ENCODE assay signal across 8 cellular contexts in the genomic region with DNA sequence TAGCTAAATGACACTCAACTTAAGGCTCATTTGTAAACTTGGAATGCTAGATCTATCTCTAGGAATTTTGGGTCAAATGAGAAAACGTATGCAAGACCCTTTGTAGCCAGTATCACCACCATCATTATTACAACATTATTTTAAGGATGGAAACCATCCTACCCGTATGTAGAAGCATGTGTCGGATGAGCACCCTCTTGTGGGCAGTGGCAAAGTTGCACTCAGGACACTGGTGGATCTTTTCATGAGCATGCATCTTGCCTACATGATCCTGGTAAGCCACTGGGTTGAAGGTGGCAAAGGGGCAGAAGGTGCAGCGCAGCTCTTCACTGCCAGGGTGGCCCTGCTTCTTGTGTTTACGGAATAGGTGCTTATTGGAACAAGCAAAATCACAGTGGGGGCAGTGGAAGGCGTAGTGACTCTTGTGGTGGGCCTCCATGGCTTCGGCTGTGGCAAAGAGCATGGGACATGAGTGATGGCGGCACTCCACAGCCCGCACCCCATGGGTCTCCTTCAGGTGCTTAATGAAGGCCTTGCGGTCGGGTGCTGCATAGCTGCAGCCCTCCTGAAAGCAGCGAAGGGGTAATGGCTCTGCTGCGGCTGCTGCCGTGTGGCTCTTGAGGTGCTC. TPM values are rescaled to one million over a fixed set of nuclear protein-coding genes. Genes with fewer than 3 reads are reported as not detected.
DNase-seq lines count a peak whose midpoint lies in the region; ATAC-seq and TF ChIP-seq lines count a peak whose summit lies in the region.

No MANE protein-coding gene starts in this region.

- TF ChIP-seq POLR2A in sigmoid colon (IDR thresholded peaks at IDR 0.05) = no peak

- no peak for TF ChIP-seq EP300 in sigmoid colon (IDR thresholded peaks at IDR 0.05)

- no peaks in the 10 kb centered on the region for H3K9me3 ChIP-seq in right cardiac atrium (ENCODE audit: control insufficient read depth, low read length)
- H3K9me3 ChIP-seq in sigmoid colon = no peaks in the 10 kb centered on the region

- H3K4me3 ChIP-seq in Jurkat, Clone E6-1 (ENCODE audit: low read length) = no peak overlapping the region
- no peak overlapping the region for H3K4me3 ChIP-seq in right cardiac atrium (ENCODE audit: low read length)
- H3K4me3 ChIP-seq in sigmoid colon = no peak overlapping the region

- H3K4me1 ChIP-seq in right cardiac atrium (ENCODE audit: control insufficient read depth, insufficient read depth, low read length) (no peaks in the 10 kb centered on the region), sigmoid colon (no peaks in the 10 kb centered on the region)

- DNase-seq in NCI-H146 (lab: John Stamatoyannopoulos, UW) (peak; percentile 20), NCI-H146 treated with DMSO at 0.1 percent for 48 hours (lab: John Stamatoyannopoulos, UW; ENCODE audit: unreplicated experiment) (no peak), SKM-1 treated with dmso at 0.1 percent for 144 hours (lab: John Stamatoyannopoulos, UW; ENCODE audit: unreplicated experiment) (peak; percentile 39), anterior cingulate cortex (lab: John Stamatoyannopoulos, UW) (peak in 37 of 58 donors; percentile 1 to 57 (median 13)), right cardiac atrium (peak; percentile 33 to 79 (median 64)), sigmoid colon (no peak)
- peak; percentile 58 for DNase-seq in Jurkat, Clone E6-1 (ENCODE audit: low read depth, low spot score)

- peak; percentile 48 to 83 (median 76) for TF ChIP-seq CTCF in sigmoid colon (IDR thresholded peaks at IDR 0.05)

- no peak overlapping the region for H3K27ac ChIP-seq in right cardiac atrium (ENCODE audit: low read length)
- no peak overlapping the region for H3K27ac ChIP-seq in sigmoid colon

- ATAC-seq in right cardiac atrium (peak; percentile 61 to 71), HG03135 (IDR thresholded peaks at IDR 0.05; ENCODE audit: unreplicated experiment) (no peak)

- H3K36me3 ChIP-seq in sigmoid colon = peaks cover 54 to 97% (median 64%) of the 10 kb centered on the region in 4 donors

- H3K27me3 ChIP-seq in right cardiac atrium (ENCODE audit: control insufficient read depth, insufficient read depth) = no peaks in the 10 kb centered on the region
- no peaks in the 10 kb centered on the region for H3K27me3 ChIP-seq in sigmoid colon

- WGBS in right cardiac atrium = 72% methylated on average over 14 of the region's 14 CpGs
- 75 to 79% methylated on average over 14 of the region's 14 CpGs for WGBS in sigmoid colon, 2 donors

- intact Hi-C loops in right cardiac atrium (cut with DNase I) = loop anchor here in 1 of 4 donors (5.0 to 10.0 kb wide), 2 partner anchors 234 to 356 kb away; a partner anchor contains a TSS
- intact Hi-C loops in sigmoid colon (cut with DNase I) = loop anchor here (5.0 to 10.0 kb wide), 2 partner anchors 81 to 354 kb away; a partner anchor contains a TSS

RNA-seq across cellular contexts. Expression of a gene that starts 10.8 kb away (rescaled TPM):
- polyA plus RNA-seq in Jurkat, Clone E6-1 (2012; ENCODE audit: insufficient read depth, insufficient read length) = 30.5 TPM
- 10 to 100 TPM; 14.4 to 17.1 (median 15.3) TPM for total RNA-seq in right cardiac atrium
- 7.9 TPM for polyA plus RNA-seq in right cardiac atrium
- total RNA-seq in sigmoid colon = 10 to 100 TPM; 14.6 to 24.4 (median 19.5) TPM
- 10 to 100 TPM in 1 of 3 donors, 1 to 10 TPM in 2; 1.6 to 10.2 (median 4.8) TPM for polyA plus RNA-seq in sigmoid colon

RNA-seq across cellular contexts. Expression of a gene that starts 10.9 kb away (rescaled TPM):
- 128 TPM for polyA plus RNA-seq in Jurkat, Clone E6-1 (2012; ENCODE audit: insufficient read depth, insufficient read length)
- total RNA-seq in right cardiac atrium = 10 to 100 TPM; 29.2 to 46.1 (median 32.7) TPM
- 32.8 TPM for polyA plus RNA-seq in right cardiac atrium
- total RNA-seq in sigmoid colon = 10 to 100 TPM; 20.7 to 42.5 (median 25.2) TPM
- 10 to 100 TPM; 13.4 to 27.8 (median 20.4) TPM for polyA plus RNA-seq in sigmoid colon

RNA-seq across cellular contexts. Expression of a gene that starts 23.2 kb away (rescaled TPM):
- 77.7 TPM for polyA plus RNA-seq in Jurkat, Clone E6-1 (2012; ENCODE audit: insufficient read depth, insufficient read length)
- total RNA-seq in right cardiac atrium (10 to 100 TPM; 16.6 to 20.8 (median 17.7) TPM), sigmoid colon (10 to 100 TPM in 3 of 4 donors, 1 to 10 TPM in 1; 6.4 to 24.7 (median 21.9) TPM)
- polyA plus RNA-seq in right cardiac atrium (14.7 TPM), sigmoid colon (10 to 100 TPM; 11.6 to 19.2 (median 14.3) TPM)

RNA-seq across cellular contexts. Expression of a gene that starts 23.3 kb away (rescaled TPM):
- polyA plus RNA-seq in Jurkat, Clone E6-1 (2012; ENCODE audit: insufficient read depth, insufficient read length) = 12.8 TPM
- total RNA-seq in right cardiac atrium (10 to 100 TPM in 2 of 4 donors, 1 to 10 TPM in 2; 8.3 to 11.2 (median 10.0) TPM), sigmoid colon (10 to 100 TPM; 13.6 to 79.5 (median 27.0) TPM)
- polyA plus RNA-seq in right cardiac atrium (8.8 TPM), sigmoid colon (10 to 100 TPM in 1 of 3 donors, 1 to 10 TPM in 2; 3.9 to 15.8 (median 4.2) TPM)

RNA-seq across cellular contexts. Expression of a gene that starts 40.9 kb away (rescaled TPM):
- polyA plus RNA-seq in Jurkat, Clone E6-1 (2012; ENCODE audit: insufficient read depth, insufficient read length) = 6.3 TPM
- total RNA-seq in right cardiac atrium (1 to 10 TPM in 1 of 4 donors, under 1 TPM in 3; 0.53 to 1.3 (median 0.88) TPM), sigmoid colon (10 to 100 TPM; 10.9 to 42.4 (median 30.4) TPM)
- polyA plus RNA-seq in right cardiac atrium (0.48 TPM), sigmoid colon (under 1 TPM in 1 of 3 donors, not detected in 2; 0.64 TPM)

Comparison
In these comparisons a context has a peak if more than half of its experiments do, and no peak if none do; other contexts are left out.
1. DNase-seq: peak in NCI-H146 (single experiment), Jurkat, Clone E6-1 (single experiment), SKM-1 treated with dmso at 0.1 percent for 144 hours (single experiment), anterior cingulate cortex (37 of 58) and right cardiac atrium (3 of 3); none in NCI-H146 treated with DMSO at 0.1 percent for 48 hours (single experiment) and sigmoid colon (single experiment).